ENCODE assay signal across 10 cellular contexts in the genomic region with DNA sequence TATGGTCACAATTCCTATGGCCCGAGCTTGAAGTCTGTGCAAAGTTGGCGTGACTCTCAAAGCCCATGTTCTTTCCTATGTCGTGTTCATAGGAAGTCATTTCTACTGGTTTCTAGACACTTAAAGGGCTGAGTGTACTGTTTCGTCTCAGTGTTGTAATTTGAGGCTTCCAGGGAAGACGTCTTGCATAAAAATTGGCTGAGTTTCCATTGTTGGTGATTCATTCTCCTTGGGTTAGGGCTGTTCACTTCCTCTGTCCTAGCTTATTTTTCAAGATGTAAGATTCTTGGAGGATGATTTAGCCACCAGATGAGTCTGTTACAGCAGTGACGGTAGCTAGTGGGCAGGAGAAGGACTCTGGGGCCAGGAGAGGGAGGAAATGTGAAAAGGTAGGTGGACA. TPM values are rescaled to one million over a fixed set of nuclear protein-coding genes. Genes with fewer than 3 reads are reported as not detected.
DNase-seq lines count a peak whose midpoint lies in the region; ATAC-seq, FAIRE-seq and TF ChIP-seq lines count a peak whose summit lies in the region.
"Had no signal": no experiment of that assay in that cellular context is flagged by ENCODE, and none has a peak within 500 bp of the region (broad histone marks: within the 10 kb centered on the region; RNA-seq: fewer than 3 reads in every experiment).

No MANE protein-coding gene starts in this region.

- H3K27ac ChIP-seq in keratinocyte (ENCODE audit: control insufficient read depth, insufficient read depth, low read length): no peak overlapping the region
- no peak overlapping the region for H3K27ac ChIP-seq in H9 (ENCODE audit: insufficient read length, low read depth, low read length)

- H2AFZ ChIP-seq in keratinocyte (ENCODE audit: control insufficient read depth, low read length) (peak overlapping the region; percentile 66), H9 (ENCODE audit: low read length) (no peak overlapping the region)

- no peak overlapping the region for H3K4ac ChIP-seq in H9 (ENCODE audit: low read depth, low read length)

- peaks cover 6% of the 10 kb centered on the region for H3K9me3 ChIP-seq in keratinocyte (ENCODE audit: control insufficient read depth, low read depth, low read length)
- H3K9me3 ChIP-seq in H9 (ENCODE audit: control insufficient read depth, low read depth, low read length): peaks cover 6% of the 10 kb centered on the region

- peak; percentile 96 for FAIRE-seq in keratinocyte (lab: Jason Lieb, UNC)
- FAIRE-seq in urothelium cell line (lab: Jason Lieb, UNC): no peak
- FAIRE-seq: colon had no signal

- H3K9me1 ChIP-seq in keratinocyte (ENCODE audit: control insufficient read depth, extremely low read depth, insufficient read depth, low read length): no peaks in the 10 kb centered on the region

- H3K79me1 ChIP-seq in H9 (ENCODE audit: insufficient read depth, low read depth, low read length, poor library complexity, severe bottlenecking): no peaks in the 10 kb centered on the region

- DNase-seq in activated naive CD4-positive, alpha-beta T cell treated with anti-CD3 and anti-CD28 coated beads, Interleukin-2, amount 50 U/mL, for 72 hours (ENCODE audit: low spot score in 2 of 2): no peak
- DNase-seq in activated naive CD4-positive, alpha-beta T cell (lab: John Stamatoyannopoulos, UW): no peak
- DNase-seq in activated naive CD8-positive, alpha-beta T cell treated with anti-CD3 and anti-CD28 coated beads for 36 hours: no peak
- DNase-seq in keratinocyte (ENCODE audit: low read depth, low spot score) (peak; percentile 46), urothelium cell line (ENCODE audit: low spot score) (peak; percentile 63), H9 (no peak), NCI-H526 (lab: John Stamatoyannopoulos, UW) (no peak)

- H3K4me1 ChIP-seq in keratinocyte (ENCODE audit: control insufficient read depth, extremely low read depth, insufficient read depth, low read length) (peaks cover 13% of the 10 kb centered on the region), H9 (ENCODE audit: insufficient read depth, low read length) (no peaks in the 10 kb centered on the region)

- no peaks in the 10 kb centered on the region for H3K23me2 ChIP-seq in H9 (ENCODE audit: insufficient read length, low read depth, low read length, poor library complexity, severe bottlenecking)

- H3K27me3 Mint-ChIP-seq in activated naive CD8-positive, alpha-beta T cell treated with anti-CD3 and anti-CD28 coated beads for 36 hours: no peaks in the 10 kb centered on the region
- peaks cover 10% of the 10 kb centered on the region for H3K27me3 Mint-ChIP-seq in H9 (ENCODE audit: low read depth)

- no peak overlapping the region for H3K56ac ChIP-seq in H9 (ENCODE audit: insufficient read length, low read depth, low read length)

- peak overlapping the region; percentile 76 to 94 for H3K27ac Mint-ChIP-seq in activated naive CD4-positive, alpha-beta T cell treated with anti-CD3 and anti-CD28 coated beads, Interleukin-2, amount 50 U/mL, for 72 hours
- peak overlapping the region; percentile 73 for H3K27ac Mint-ChIP-seq in activated naive CD8-positive, alpha-beta T cell treated with anti-CD3 and anti-CD28 coated beads for 36 hours
- H3K27ac Mint-ChIP-seq in H9: no peak overlapping the region

- H3K36me3 ChIP-seq in keratinocyte (ENCODE audit: control insufficient read depth in 2 of 2, extremely low read depth in 1 of 2, insufficient read depth in 2 of 2, low read length in 2 of 2): no peaks in the 10 kb centered on the region

- no peak overlapping the region for H3K4me3 ChIP-seq in keratinocyte (ENCODE audit: control insufficient read depth in 2 of 3, extremely low read depth in 1 of 3, insufficient read depth in 2 of 3, low read depth in 1 of 3, low read length in 3 of 3)

- peaks cover 11 to 36% of the 10 kb centered on the region in 2 donors for H3K36me3 Mint-ChIP-seq in activated naive CD4-positive, alpha-beta T cell treated with anti-CD3 and anti-CD28 coated beads, Interleukin-2, amount 50 U/mL, for 72 hours
- H3K36me3 Mint-ChIP-seq in activated naive CD8-positive, alpha-beta T cell treated with anti-CD3 and anti-CD28 coated beads for 36 hours: peaks cover 41% of the 10 kb centered on the region
- H3K36me3 Mint-ChIP-seq in H9 (ENCODE audit: insufficient read depth in 1 of 3, low read depth in 3 of 3): peaks cover 0 to 6% (median 0%) of the 10 kb centered on the region in 3 experiments; a peak in 1 of 7 replicates

- dilution Hi-C loops in keratinocyte (cut with MboI; ENCODE audit: extremely low pct_ligation_motif_present, low sequenced_read_pairs): no loop called here

- no peak overlapping the region for H2BK120ac ChIP-seq in H9 (ENCODE audit: low read depth, low read length, poor library complexity, severe bottlenecking)

- no peak overlapping the region for H3K9ac ChIP-seq in keratinocyte (ENCODE audit: control insufficient read depth, extremely low read depth, insufficient read depth, low read length)
- no peak overlapping the region for H3K9ac ChIP-seq in H9 (ENCODE audit: extremely low read depth, insufficient read length, low read length)

- H3K18ac ChIP-seq in H9 (ENCODE audit: insufficient read length, low read depth, low read length): no peak overlapping the region

- H3K79me2 ChIP-seq in keratinocyte (ENCODE audit: control insufficient read depth, insufficient read depth, low read length): no peaks in the 10 kb centered on the region
- H3K79me2 ChIP-seq in H9 (ENCODE audit: insufficient read depth, low read length): no peaks in the 10 kb centered on the region

- no peaks in the 10 kb centered on the region for H4K20me1 ChIP-seq in keratinocyte (ENCODE audit: control insufficient read depth, extremely low read depth, insufficient read depth, low read length)
- H4K20me1 ChIP-seq in H9 (ENCODE audit: control insufficient read depth, insufficient read depth, insufficient read length): no peaks in the 10 kb centered on the region

- no peak overlapping the region for H2BK20ac ChIP-seq in H9 (ENCODE audit: low read depth, low read length, poor library complexity, severe bottlenecking)

- H3K4me2 ChIP-seq in keratinocyte (ENCODE audit: control insufficient read depth, extremely low read depth, insufficient read depth, low read depth, low read length) (peak overlapping the region; percentile 24), H9 (ENCODE audit: insufficient read depth, insufficient read length, low read length) (no peak overlapping the region)

- no peak overlapping the region for H2BK12ac ChIP-seq in H9 (ENCODE audit: insufficient read length, low read depth, low read length)

- H3K4me3 Mint-ChIP-seq in activated naive CD8-positive, alpha-beta T cell treated with anti-CD3 and anti-CD28 coated beads for 36 hours: no peak overlapping the region
- no peak overlapping the region for H3K4me3 Mint-ChIP-seq in H9

- no peak overlapping the region for H3T11ph ChIP-seq in H9 (ENCODE audit: low read length)

- WGBS in H9 (ENCODE audit: extremely low coverage, insufficient read length, low lambda C conversion rate): no CpG with 5 or more reads among the region's 6 CpGs

- H4K91ac ChIP-seq in H9 (ENCODE audit: insufficient read length, low read depth, low read length): no peak overlapping the region

- no peaks in the 10 kb centered on the region for H3K27me3 ChIP-seq in keratinocyte (ENCODE audit: control insufficient read depth, extremely low read depth, insufficient read depth, low read length)
- no peaks in the 10 kb centered on the region for H3K27me3 ChIP-seq in H9 (ENCODE audit: insufficient read depth, low read length)

- no peak overlapping the region for H2BK5ac ChIP-seq in H9 (ENCODE audit: insufficient read length, low read length)

- H3K14ac ChIP-seq in H9 (ENCODE audit: insufficient read depth, low read length): no peak overlapping the region

- H2BK15ac ChIP-seq in H9 (ENCODE audit: low read depth, low read length): no peak overlapping the region

- TF ChIP-seq CTCF in keratinocyte (optimal IDR thresholded peaks at IDR 0.05 in 1 of 3, IDR thresholded peaks at IDR 0.05 in 1 of 3, conservative IDR thresholded peaks at IDR 0.05 in 1 of 3; ENCODE audit: extremely low read depth in 1 of 3, insufficient read depth in 2 of 3, low read length in 3 of 3): no peak
- no peak for TF ChIP-seq CTCF in H9 (conservative IDR thresholded peaks at IDR 0.05)

- H3K4me1 Mint-ChIP-seq in activated naive CD8-positive, alpha-beta T cell treated with anti-CD3 and anti-CD28 coated beads for 36 hours: peaks cover 26% of the 10 kb centered on the region
- no peaks in the 10 kb centered on the region for H3K4me1 Mint-ChIP-seq in H9

- no peak overlapping the region for H4K8ac ChIP-seq in H9 (replicated peaks; ENCODE audit: insufficient read length, low read depth, low read length)

- H3K23ac ChIP-seq in H9 (ENCODE audit: insufficient read length, low read depth, low read length): no peak overlapping the region

- H4K5ac ChIP-seq in H9 (ENCODE audit: insufficient read length, low read depth, low read length): no peak overlapping the region

- H3K9me3 Mint-ChIP-seq in activated naive CD4-positive, alpha-beta T cell treated with anti-CD3 and anti-CD28 coated beads, Interleukin-2, amount 50 U/mL, for 72 hours: peaks cover 5 to 7% of the 10 kb centered on the region in 2 donors
- peaks cover 12% of the 10 kb centered on the region for H3K9me3 Mint-ChIP-seq in activated naive CD8-positive, alpha-beta T cell treated with anti-CD3 and anti-CD28 coated beads for 36 hours
- peaks cover 8 to 18% of the 10 kb centered on the region in 2 experiments for H3K9me3 Mint-ChIP-seq in H9

- no peak overlapping the region for H2AK5ac ChIP-seq in H9 (ENCODE audit: insufficient read length, low read length)

- peak; percentile 57 to 77 for ATAC-seq in activated naive CD4-positive, alpha-beta T cell treated with anti-CD3 and anti-CD28 coated beads, Interleukin-2, amount 50 U/mL, for 72 hours
- no peak for ATAC-seq in GM19395 (IDR thresholded peaks at IDR 0.05; ENCODE audit: unreplicated experiment)

RNA-seq across cellular contexts. Expression of a gene that starts 43.1 kb away (rescaled TPM):
- total RNA-seq in activated naive CD4-positive, alpha-beta T cell treated with anti-CD3 and anti-CD28 coated beads, Interleukin-2, amount 50 U/mL, for 72 hours: 10 to 100 TPM; 32.2 to 46.9 TPM
- total RNA-seq in activated naive CD8-positive, alpha-beta T cell treated with anti-CD3 and anti-CD28 coated beads for 36 hours: 10 to 100 TPM; 27.9 to 32.6 TPM
- 0.03 to 0.04 TPM in 2 of 3 replicates, not detected in the other for polyA plus RNA-seq in keratinocyte
- not detected for polyA plus RNA-seq in keratinocyte (2011; ENCODE audit: low read depth)
- 0.02 and 0.10 TPM in 2 replicates for polyA plus RNA-seq in keratinocyte (2011; cell fraction: cytosol; rRNA removed)
- polyA plus RNA-seq in keratinocyte (2011; cell fraction: nucleus; rRNA removed): 0.09 and 0.12 TPM in 2 replicates
- polyA plus RNA-seq in keratinocyte (2012; ENCODE audit: low replicate concordance): not detected in 2 replicates
- polyA minus RNA-seq in keratinocyte: 0.13 to 0.20 TPM in 2 of 3 replicates, not detected in the other
- not detected for polyA minus RNA-seq in keratinocyte (2011; cell fraction: cytosol; rRNA and poly(A)+ RNA removed)
- not detected in 2 replicates for polyA minus RNA-seq in keratinocyte (2011; cell fraction: nucleus; rRNA and poly(A)+ RNA removed)
- 1.4 and 1.7 TPM in 2 replicates for total RNA-seq in H9 (2021)
- total RNA-seq: pulmonary artery endothelial cell had no signal

RNA-seq across cellular contexts. Expression of a gene that starts 55.0 kb away (rescaled TPM):
- total RNA-seq in activated naive CD4-positive, alpha-beta T cell treated with anti-CD3 and anti-CD28 coated beads, Interleukin-2, amount 50 U/mL, for 72 hours: 1 to 10 TPM in 1 of 2 donors, under 1 TPM in 1; 0.23 to 4.3 TPM
- total RNA-seq in activated naive CD8-positive, alpha-beta T cell treated with anti-CD3 and anti-CD28 coated beads for 36 hours: 1 to 10 TPM in 1 of 2 experiments, under 1 TPM in 1; 0.88 to 1.0 TPM
- polyA plus RNA-seq in keratinocyte: 0.02 to 0.06 TPM (median 0.03 TPM) in 3 replicates
- polyA plus RNA-seq in keratinocyte (2011; ENCODE audit: low read depth): not detected
- not detected in 2 replicates for polyA plus RNA-seq in keratinocyte (2011; cell fraction: cytosol; rRNA removed)
- 0.05 and 0.10 TPM in 2 replicates for polyA plus RNA-seq in keratinocyte (2011; cell fraction: nucleus; rRNA removed)
- polyA plus RNA-seq in keratinocyte (2012; ENCODE audit: low replicate concordance): not detected in 2 replicates
- polyA minus RNA-seq in keratinocyte: not detected in 3 replicates
- polyA minus RNA-seq in keratinocyte (2011; cell fraction: cytosol; rRNA and poly(A)+ RNA removed): not detected
- not detected in 2 replicates for polyA minus RNA-seq in keratinocyte (2011; cell fraction: nucleus; rRNA and poly(A)+ RNA removed)
- total RNA-seq in H9 (2021): 0.15 TPM in 1 of 2 replicates, not detected in the other
- total RNA-seq: pulmonary artery endothelial cell had no signal

Comparison
In these comparisons a context has a peak if more than half of its experiments do, and no peak if none do; other contexts are left out.
1. DNase-seq: peak in keratinocyte (single experiment) and urothelium cell line (single experiment); none in activated naive CD4-positive, alpha-beta T cell treated with anti-CD3 and anti-CD28 coated beads, Interleukin-2, amount 50 U/mL, for 72 hours (0 of 2), activated naive CD4-positive, alpha-beta T cell (0 of 4), activated naive CD8-positive, alpha-beta T cell treated with anti-CD3 and anti-CD28 coated beads for 36 hours (single experiment), H9 (single experiment) and NCI-H526 (0 of 2).
2. H3K27ac Mint-ChIP-seq: peak in activated naive CD4-positive, alpha-beta T cell treated with anti-CD3 and anti-CD28 coated beads, Interleukin-2, amount 50 U/mL, for 72 hours (2 of 2) and activated naive CD8-positive, alpha-beta T cell treated with anti-CD3 and anti-CD28 coated beads for 36 hours (single experiment); none in H9 (0 of 3).
3. RNA of a gene that starts 43.1 kb away (total RNA-seq): 32.2 to 46.9 TPM in activated naive CD4-positive, alpha-beta T cell treated with anti-CD3 and anti-CD28 coated beads, Interleukin-2, amount 50 U/mL, for 72 hours and 27.9 to 32.6 TPM in activated naive CD8-positive, alpha-beta T cell treated with anti-CD3 and anti-CD28 coated beads for 36 hours; 1.4 to 1.7 TPM in H9; every median in the first group is over 10 times any median in the second.